ENCODE assay signal across 8 cellular contexts in the genomic region with DNA sequence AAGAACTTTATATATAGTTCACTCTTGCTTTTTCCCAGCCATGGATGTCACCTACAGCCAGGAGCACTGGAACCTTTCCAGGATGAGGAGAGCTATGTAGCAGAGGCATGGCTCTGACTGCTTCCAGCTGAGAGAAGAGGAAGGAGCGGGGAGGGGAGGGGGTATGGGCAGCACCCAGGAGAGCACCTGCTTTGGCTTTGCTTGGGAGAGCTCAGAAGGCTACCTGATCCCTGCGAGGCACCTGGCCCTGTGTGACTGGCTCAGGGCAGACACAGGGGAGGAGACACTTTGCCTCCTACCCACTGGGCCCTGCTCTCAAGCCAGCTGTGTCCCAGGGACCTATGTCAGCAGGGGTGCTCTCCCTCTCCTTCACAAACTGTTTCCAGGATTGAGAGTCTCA.
DNase-seq lines count a peak whose midpoint lies in the region; ATAC-seq and TF ChIP-seq lines count a peak whose summit lies in the region.

No MANE protein-coding gene starts in this region.

- intact Hi-C loops in left ventricle myocardium inferior (cut with micrococcal nuclease), result no loop called here

- H3K27me3 ChIP-seq in OCI-LY1 (ENCODE audit: insufficient read depth, low read length) (no peaks in the 10 kb centered on the region), left ventricle myocardium inferior (ENCODE audit: low read depth) (no peaks in the 10 kb centered on the region), thymus (ENCODE audit: control insufficient read depth, insufficient read depth) (no peaks in the 10 kb centered on the region)

- peaks cover 26% of the 10 kb centered on the region for H3K36me3 Mint-ChIP-seq in activated T-cell treated with anti-CD3 and anti-CD28 coated beads, Interleukin-2, amount 50 U/mL, for 4 hours (ENCODE audit: insufficient read depth)

- H3K9me3 Mint-ChIP-seq in activated T-cell treated with anti-CD3 and anti-CD28 coated beads, Interleukin-2, amount 50 U/mL, for 4 hours, result no peaks in the 10 kb centered on the region

- no peak overlapping the region for H3K4me2 ChIP-seq in OCI-LY1 (ENCODE audit: low read length)

- H3K27me3 Mint-ChIP-seq in activated T-cell treated with anti-CD3 and anti-CD28 coated beads, Interleukin-2, amount 50 U/mL, for 4 hours (ENCODE audit: low read depth), result no peaks in the 10 kb centered on the region

- TF ChIP-seq CTCF in OCI-LY1 (IDR thresholded peaks at IDR 0.05; ENCODE audit: low read length), result no peak
- TF ChIP-seq CTCF in left ventricle myocardium inferior (IDR thresholded peaks at IDR 0.05; ENCODE audit: borderline replicate concordance), result no peak

- no peak overlapping the region for H3K9ac ChIP-seq in OCI-LY1 (ENCODE audit: low read length)

- no peaks in the 10 kb centered on the region for H3F3A ChIP-seq in OCI-LY1 (ENCODE audit: insufficient read depth, low read length)

- DNase-seq in activated T-cell treated with anti-CD3 and anti-CD28 coated beads, Interleukin-2, amount 50 U/mL, for 4 hours, result no peak
- no peak for DNase-seq in activated T-cell treated with anti-CD3 and anti-CD28 coated beads, Interleukin-2, amount 50 U/mL, for 1 hour
- DNase-seq in left ventricle myocardium inferior, result no peak
- DNase-seq in NCI-H446 treated with DMSO at 0.1 percent for 48 hours (lab: John Stamatoyannopoulos, UW), result no peak
- DNase-seq in islet precursor cell, result no peak

- H3K4me1 Mint-ChIP-seq in activated T-cell treated with anti-CD3 and anti-CD28 coated beads, Interleukin-2, amount 50 U/mL, for 4 hours (ENCODE audit: low read depth), result peaks cover 83% of the 10 kb centered on the region

- H4K20me1 ChIP-seq in OCI-LY1 (ENCODE audit: insufficient read depth, low read length), result no peaks in the 10 kb centered on the region

- H3K4me1 ChIP-seq in OCI-LY1 (ENCODE audit: insufficient read depth, low read length, severe bottlenecking), result peaks cover 39% of the 10 kb centered on the region
- H3K4me1 ChIP-seq in left ventricle myocardium inferior, result peaks cover 75% of the 10 kb centered on the region
- H3K4me1 ChIP-seq in thymus (ENCODE audit: control insufficient read depth, insufficient read depth, low read length), result peaks cover 59% of the 10 kb centered on the region

- H3K27ac ChIP-seq in OCI-LY1 (ENCODE audit: low read depth, low read length, poor library complexity, severe bottlenecking) (peak overlapping the region; percentile 32), left ventricle myocardium inferior (replicated peaks) (peak overlapping the region; percentile 59), thymus (ENCODE audit: low read depth) (peak overlapping the region; percentile 87)

- no peaks in the 10 kb centered on the region; the same call in 1 of the 2 replicates for H3K79me2 ChIP-seq in OCI-LY1 (ENCODE audit: insufficient read depth, low read length)

- H3K9me3 ChIP-seq in OCI-LY1 (ENCODE audit: low read length) (no peaks in the 10 kb centered on the region), left ventricle myocardium inferior (replicated peaks) (no peaks in the 10 kb centered on the region), thymus (ENCODE audit: control insufficient read depth) (no peaks in the 10 kb centered on the region)

- H2AFZ ChIP-seq in OCI-LY1 (ENCODE audit: low read length), result no peak overlapping the region

- peak in 1 of 2 donors; percentile 24 for ATAC-seq in activated T-cell treated with anti-CD3 and anti-CD28 coated beads, Interleukin-2, amount 50 U/mL, for 4 hours
- no peak for ATAC-seq in GM18858 (IDR thresholded peaks at IDR 0.05; ENCODE audit: unreplicated experiment)

- H3K36me3 ChIP-seq in OCI-LY1 (ENCODE audit: insufficient read depth, low read length), result peaks cover 36% of the 10 kb centered on the region; the same call in 1 of the 2 replicates
- H3K36me3 ChIP-seq in left ventricle myocardium inferior, result peaks cover 17% of the 10 kb centered on the region
- peaks cover 18% of the 10 kb centered on the region for H3K36me3 ChIP-seq in thymus (ENCODE audit: control insufficient read depth, insufficient read depth)

- WGBS in thymus, result 38% methylated on average over 2 of the region's 2 CpGs

- peak overlapping the region; percentile 14 for H3K4me3 Mint-ChIP-seq in activated T-cell treated with anti-CD3 and anti-CD28 coated beads, Interleukin-2, amount 50 U/mL, for 4 hours

- H3K4me3 ChIP-seq in OCI-LY1 (ENCODE audit: low read depth, low read length, poor library complexity, severe bottlenecking) (no peak overlapping the region), left ventricle myocardium inferior (no peak overlapping the region), thymus (ENCODE audit: low read length) (no peak overlapping the region)

- H3K9me2 ChIP-seq in OCI-LY1 (ENCODE audit: low read depth, low read length), result no peaks in the 10 kb centered on the region

Comparison
In these comparisons a context has a peak if more than half of its experiments do, and no peak if none do; other contexts are left out.
1. H3K27ac ChIP-seq: peak in every context shown above with its lines; median percentile 87 in thymus; 59 in left ventricle myocardium inferior; 32 in OCI-LY1.